In the genomic region with DNA sequence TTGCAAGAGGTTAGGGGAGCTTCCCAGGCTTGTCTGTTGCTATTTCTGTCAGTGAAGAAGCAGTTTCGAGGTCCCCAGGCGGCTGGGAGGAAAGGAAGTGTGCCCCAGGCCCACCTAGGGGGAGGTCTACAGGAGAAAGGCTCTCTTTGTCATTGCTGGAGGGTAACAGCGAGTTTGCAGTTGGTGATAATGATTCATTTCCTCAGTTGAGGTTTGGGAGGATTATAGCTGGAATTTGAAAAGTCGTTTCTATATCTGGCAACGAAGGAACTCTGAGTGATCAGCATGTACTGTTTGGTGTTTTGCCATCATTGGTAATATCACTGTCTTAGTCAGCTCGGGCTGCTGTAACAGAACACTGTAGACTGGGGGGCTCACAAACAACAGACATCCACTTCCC, we compare ENCODE assay signal across 1 cellular context.
TF ChIP-seq lines count a peak whose summit lies in the region.

No MANE protein-coding gene starts in this region.

TF ChIP-seq in H1, 55 proteins besides CTCF, POLR2A, EP300 and RAD21 (continued from another document):
- TF ChIP-seq CTBP2 (IDR thresholded peaks at IDR 0.05; ENCODE audit: borderline replicate concordance, insufficient read depth, insufficient read length, low read length) (no peak), MAFK (IDR thresholded peaks at IDR 0.05; ENCODE audit: low read depth, low read length) (no peak), SIX5 (IDR thresholded peaks at IDR 0.05; ENCODE audit: low read depth, low read length) (no peak), SUZ12 (IDR thresholded peaks at IDR 0.05; ENCODE audit: low read length) (no peak), KDM5A (IDR thresholded peaks at IDR 0.05; ENCODE audit: low read length) (no peak), TCF12 (IDR thresholded peaks at IDR 0.05; ENCODE audit: low read depth, low read length) (no peak)
